ENCODE assay signal across 8 cellular contexts in the genomic region with DNA sequence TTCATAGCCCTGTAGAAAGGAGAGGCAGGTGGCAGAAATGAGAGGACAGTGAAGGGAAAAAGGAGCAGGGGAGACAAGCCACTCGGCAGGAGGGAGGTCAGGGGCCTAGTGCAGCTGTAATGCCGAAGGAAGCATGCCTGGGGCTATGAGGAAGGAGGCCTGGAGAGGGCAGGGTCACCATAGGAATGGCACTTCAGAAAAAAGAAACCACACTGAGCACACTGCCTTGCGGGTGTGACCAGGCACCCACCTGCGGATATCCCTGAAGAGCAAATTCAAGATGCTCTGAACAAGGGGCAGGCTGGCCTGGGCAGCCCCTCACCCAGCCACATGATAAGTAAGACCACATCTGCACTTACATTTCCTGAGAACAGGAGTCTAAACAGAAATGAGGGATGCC.
A peak's percentile ranks its signal among the peaks of the same experiment; 100 is the strongest.
DNase-seq lines count a peak whose midpoint lies in the region; ATAC-seq and TF ChIP-seq lines count a peak whose summit lies in the region.

No MANE protein-coding gene starts in this region.

- DNase-seq in activated T-cell treated with anti-CD3 and anti-CD28 coated beads, Interleukin-2, amount 50 U/mL, for 24 hours: no peak
- DNase-seq in activated T-cell treated with anti-CD3 and anti-CD28 coated beads for 4 hours (no peak), WERI-Rb-1 (peak; percentile 15), iPS DF 4.7 (ENCODE audit: extremely low read depth, low spot score) (peak; percentile 44), thoracic aorta (ENCODE audit: low spot score) (no peak), prostate gland (ENCODE audit: low spot score) (no peak)
- no peak for DNase-seq in activated effector memory CD4-positive, alpha-beta T cell treated with Interleukin-2 at 50 U/mL for 16 hours

- no peaks in the 10 kb centered on the region for H3K9me3 Mint-ChIP-seq in activated T-cell treated with anti-CD3 and anti-CD28 coated beads, Interleukin-2, amount 50 U/mL, for 24 hours

- H3K27ac ChIP-seq in WERI-Rb-1: no peak overlapping the region
- H3K27ac ChIP-seq in thoracic aorta: no peak overlapping the region
- no peak overlapping the region for H3K27ac ChIP-seq in prostate gland

- peak overlapping the region; percentile 76 for H3K27ac Mint-ChIP-seq in activated T-cell treated with anti-CD3 and anti-CD28 coated beads, Interleukin-2, amount 50 U/mL, for 24 hours

- ATAC-seq in thoracic aorta (ENCODE audit: insufficient number of reproducible peaks, low FRiP score, low read depth) (peak; percentile 18), GM18909 (IDR thresholded peaks at IDR 0.05; ENCODE audit: poor library complexity, unreplicated experiment) (no peak)

- H3K27me3 Mint-ChIP-seq in activated T-cell treated with anti-CD3 and anti-CD28 coated beads, Interleukin-2, amount 50 U/mL, for 24 hours: no peaks in the 10 kb centered on the region

- H3K4me3 ChIP-seq in WERI-Rb-1 (ENCODE audit: low read depth, low read length) (no peak overlapping the region), thoracic aorta (no peak overlapping the region), prostate gland (no peak overlapping the region)

- TF ChIP-seq CTCF in WERI-Rb-1 (IDR thresholded peaks at IDR 0.05; ENCODE audit: low read depth, low read length) (peak; percentile 53), thoracic aorta (IDR thresholded peaks at IDR 0.05) (no peak), prostate gland (IDR thresholded peaks at IDR 0.05) (peak in 1 of 4 experiments; percentile 6)

- H3K27me3 ChIP-seq in WERI-Rb-1 (ENCODE audit: insufficient read depth, low read depth, severe bottlenecking): no peaks in the 10 kb centered on the region
- H3K27me3 ChIP-seq in thoracic aorta (replicated peaks; ENCODE audit: insufficient read depth): no peaks in the 10 kb centered on the region
- no peaks in the 10 kb centered on the region for H3K27me3 ChIP-seq in prostate gland (replicated peaks; ENCODE audit: insufficient read depth)

- peaks cover 8% of the 10 kb centered on the region for H3K36me3 ChIP-seq in WERI-Rb-1
- peaks cover 39% of the 10 kb centered on the region for H3K36me3 ChIP-seq in thoracic aorta
- H3K36me3 ChIP-seq in prostate gland: peaks cover 2 to 7% of the 10 kb centered on the region in 2 donors

- intact Hi-C loops in prostate gland (cut with DNase I): loop anchor here (10.0 kb wide), 1 partner anchor 343 kb away; no protein-coding TSS in a partner anchor

- 69% methylated on average over 4 of the region's 4 CpGs for WGBS in prostate gland

- no peak for TF ChIP-seq POLR2A in prostate gland (IDR thresholded peaks at IDR 0.05)

- H3K36me3 Mint-ChIP-seq in activated T-cell treated with anti-CD3 and anti-CD28 coated beads, Interleukin-2, amount 50 U/mL, for 24 hours (ENCODE audit: low read depth): peaks cover 84% of the 10 kb centered on the region

- H3K9me3 ChIP-seq in WERI-Rb-1 (ENCODE audit: severe bottlenecking): no peaks in the 10 kb centered on the region
- no peaks in the 10 kb centered on the region for H3K9me3 ChIP-seq in thoracic aorta
- H3K9me3 ChIP-seq in prostate gland: no peaks in the 10 kb centered on the region

- H3K4me1 ChIP-seq in thoracic aorta (ENCODE audit: control insufficient read depth in 1 of 2, low read depth in 2 of 2) (no peaks in the 10 kb centered on the region), prostate gland (replicated peaks) (no peaks in the 10 kb centered on the region)

- H3K4me1 Mint-ChIP-seq in activated T-cell treated with anti-CD3 and anti-CD28 coated beads, Interleukin-2, amount 50 U/mL, for 24 hours (ENCODE audit: low read depth): peaks cover 31% of the 10 kb centered on the region

- H3K4me3 Mint-ChIP-seq in activated T-cell treated with anti-CD3 and anti-CD28 coated beads, Interleukin-2, amount 50 U/mL, for 24 hours: no peak overlapping the region

Comparison
In these comparisons a context has a peak if more than half of its experiments do, and no peak if none do; other contexts are left out.
1. DNase-seq: peak in WERI-Rb-1 (single experiment) and iPS DF 4.7 (single experiment); none in activated T-cell treated with anti-CD3 and anti-CD28 coated beads, Interleukin-2, amount 50 U/mL, for 24 hours (single experiment), activated T-cell treated with anti-CD3 and anti-CD28 coated beads for 4 hours (single experiment), thoracic aorta (single experiment), activated effector memory CD4-positive, alpha-beta T cell treated with Interleukin-2 at 50 U/mL for 16 hours (single experiment) and prostate gland (single experiment).